21 cellular contexts compared by ENCODE assay signal in genomic region chr11:103604310-103604709, GRCh38.
"Had no signal": no experiment of that assay in that cellular context is flagged by ENCODE, and none has a peak within 500 bp of the region (broad histone marks: within the 10 kb centered on the region; RNA-seq: fewer than 3 reads in every experiment).

No MANE protein-coding gene starts in this region.

- H3K9me3 ChIP-seq: colonic mucosa, esophagus muscularis mucosa, gastroesophageal sphincter, heart left ventricle, left lung, lower lobe of right lung had no signal

- H3K36me3 ChIP-seq: colonic mucosa, esophagus muscularis mucosa, gastroesophageal sphincter, heart left ventricle, left lung, lower lobe of right lung had no signal

- H3K4me3 ChIP-seq: colonic mucosa, esophagus muscularis mucosa, gastroesophageal sphincter, heart left ventricle, hepatocyte, left lung, lower lobe of right lung had no signal

- H2AFZ ChIP-seq: hepatocyte had no signal

- H3K4me1 ChIP-seq: colonic mucosa, esophagus muscularis mucosa, gastroesophageal sphincter, heart left ventricle, left lung, lower lobe of right lung had no signal

- H3K79me2 ChIP-seq: hepatocyte had no signal

- FAIRE-seq: endometrium, frontal cortex had no signal

- H3K4me2 ChIP-seq: hepatocyte had no signal

- H3K27ac ChIP-seq: colonic mucosa, esophagus muscularis mucosa, foreskin keratinocyte, gastroesophageal sphincter, heart left ventricle, hepatocyte, left lung, lower lobe of right lung had no signal

- ATAC-seq: effector memory CD8-positive, alpha-beta T cell; foreskin keratinocyte; gastroesophageal sphincter; heart left ventricle; left cardiac atrium; left lung; left ventricle myocardium superior; lower lobe of right lung had no signal

- DNase-seq: colonic mucosa; cortex of kidney; effector CD8-positive, alpha-beta T cell; effector memory CD8-positive, alpha-beta T cell; endodermal cell; foreskin keratinocyte; heart left ventricle; hypothalamus; immature natural killer cell; islet precursor cell; left cardiac atrium; left lung; left ventricle myocardium superior; lower lobe of right lung; mesenchymal stem cell; midbrain had no signal

- H3K27me3 ChIP-seq: colonic mucosa, esophagus muscularis mucosa, foreskin keratinocyte, gastroesophageal sphincter, heart left ventricle had no signal
